Comparison of ENCODE assay signal across 14 cellular contexts in the genomic region with DNA sequence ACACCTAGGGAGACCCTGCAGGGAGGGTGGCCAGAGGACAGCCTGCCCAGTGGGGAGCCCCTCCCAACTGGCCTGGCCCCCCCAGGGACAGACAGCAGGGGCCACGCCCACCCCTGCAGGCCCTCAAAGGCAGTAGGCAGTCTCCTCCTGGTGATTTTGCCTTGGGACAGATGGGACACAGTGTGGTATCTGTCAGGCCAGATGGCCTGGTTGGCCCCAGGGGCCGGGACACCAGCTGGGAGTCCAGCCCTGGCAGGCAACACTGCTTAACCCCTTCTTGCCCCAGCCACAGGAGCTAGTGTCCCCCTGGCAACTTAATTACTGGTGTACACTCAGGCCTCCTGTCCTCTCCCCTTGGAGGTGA. TPM values are rescaled to one million over a fixed set of nuclear protein-coding genes. Genes with fewer than 3 reads are reported as not detected.
DNase-seq lines count a peak whose midpoint lies in the region; ATAC-seq and TF ChIP-seq lines count a peak whose summit lies in the region.
"Had no signal": no experiment of that assay in that cellular context is flagged by ENCODE, and none has a peak within 500 bp of the region (broad histone marks: within the 10 kb centered on the region; RNA-seq: fewer than 3 reads in every experiment).

No MANE protein-coding gene starts in this region.

- no peak overlapping the region for H2AFZ ChIP-seq in neuronal stem cell (ENCODE audit: low read length)

- no peak overlapping the region for H3K14ac ChIP-seq in neuronal stem cell (ENCODE audit: low read length)

- intact Hi-C loops in dorsolateral prefrontal cortex (cut with DNase I), result no loop called here

- H3K9me3 ChIP-seq in neuronal stem cell (replicated peaks in 1 of 2; ENCODE audit: control insufficient read depth in 2 of 2, insufficient read depth in 1 of 2, low read depth in 1 of 2, low read length in 2 of 2), result no peaks in the 10 kb centered on the region
- H3K9me3 ChIP-seq: gastrocnemius medialis, left lung, ovary, testis had no signal

- H2BK15ac ChIP-seq in neuronal stem cell (ENCODE audit: low read length), result peak overlapping the region; percentile 50

- no peak overlapping the region for H4K8ac ChIP-seq in neuronal stem cell (ENCODE audit: low read depth, low read length)

- H2AK5ac ChIP-seq in neuronal stem cell (ENCODE audit: low read depth, low read length), result peak overlapping the region; percentile 94

- peak overlapping the region; percentile 82 for H3K23ac ChIP-seq in neuronal stem cell (ENCODE audit: low read depth, low read length, poor library complexity)

- H2BK120ac ChIP-seq in neuronal stem cell (ENCODE audit: low read depth, low read length), result peak overlapping the region; percentile 24

- H4K91ac ChIP-seq in neuronal stem cell (ENCODE audit: low read depth, low read length, poor library complexity), result no peak overlapping the region

- H3K4me1 ChIP-seq in neuronal stem cell (ENCODE audit: control insufficient read depth in 2 of 2, insufficient read depth in 1 of 2, low read depth in 1 of 2, low read length in 2 of 2), result peaks cover 19 to 28% of the 10 kb centered on the region in 2 donors
- H3K4me1 ChIP-seq: testis had no signal

- no peak overlapping the region for H3K4me2 ChIP-seq in neuronal stem cell (ENCODE audit: insufficient read depth, low read length, poor library complexity, severe bottlenecking)

- H3K27ac ChIP-seq in dorsolateral prefrontal cortex (peak overlapping the region in 55 of 59 donors; percentile 10 to 99 (median 96)), neuronal stem cell (replicated peaks; ENCODE audit: low read length) (no peak overlapping the region)
- H3K27ac ChIP-seq: gastrocnemius medialis, left lung, ovary, testis had no signal

- H3K27me3 ChIP-seq in dorsolateral prefrontal cortex (no peaks in the 10 kb centered on the region), neuronal stem cell (ENCODE audit: control insufficient read depth in 3 of 3, insufficient read depth in 3 of 3, low read depth in 1 of 3, low read length in 3 of 3) (peaks cover 0 to 1% (median 0%) of the 10 kb centered on the region in 3 experiments)
- H3K27me3 ChIP-seq: gastrocnemius medialis, left lung, ovary, testis had no signal

- H3K4ac ChIP-seq in neuronal stem cell (ENCODE audit: low read length), result no peak overlapping the region

- H3K79me1 ChIP-seq in neuronal stem cell (ENCODE audit: low read depth, low read length), result no peaks in the 10 kb centered on the region

- TF ChIP-seq CTCF in dorsolateral prefrontal cortex (IDR thresholded peaks at IDR 0.05 in 54 of 56, conservative IDR thresholded peaks at IDR 0.05 in 2 of 56; ENCODE audit: low read depth in 1 of 56, partially characterized antibody in 56 of 56), result peak in 1 of 56 donors; percentile 16

- H2BK12ac ChIP-seq in neuronal stem cell (ENCODE audit: low read length), result peak overlapping the region; percentile 52

- peak overlapping the region in 3 of 59 donors; percentile 10 to 20 (median 12) for H3K4me3 ChIP-seq in dorsolateral prefrontal cortex
- no peak overlapping the region for H3K4me3 ChIP-seq in neuronal stem cell (ENCODE audit: low read length in 2 of 2)
- H3K4me3 ChIP-seq: gastrocnemius medialis, left lung, ovary, testis had no signal

- no peak overlapping the region for H2BK5ac ChIP-seq in neuronal stem cell (ENCODE audit: low read length)

- no peak for ATAC-seq in activated CD4-positive, CD25-positive, alpha-beta regulatory T cell treated with anti-CD3 and anti-CD28 coated beads, Interleukin-2, amount 50 U/mL, for 24 hours
- no peak for ATAC-seq in GM21390 (IDR thresholded peaks at IDR 0.05; ENCODE audit: unreplicated experiment)
- ATAC-seq: gastrocnemius medialis, left lung had no signal

- DNase-seq in C1 segment of cervical spinal cord (lab: John Stamatoyannopoulos, UW) (peak in 8 of 14 donors; percentile 17 to 82 (median 43)), NCI-H524 treated with DMSO at 0.1 percent for 48 hours (lab: John Stamatoyannopoulos, UW) (peak; percentile 85), dorsolateral prefrontal cortex (peak in 4 of 10 donors; percentile 67 to 76 (median 72)), neuronal stem cell (ENCODE audit: low spot score) (no peak), NCI-H510A treated with DMSO at 0.1 percent for 48 hours (lab: John Stamatoyannopoulos, UW) (no peak)
- no peak for DNase-seq in stimulated activated CD4-positive, alpha-beta T cell treated with anti-CD3 and anti-CD28 coated beads, Interleukin-15, amount 100 ng/mL, for 24 hours
- DNase-seq: activated CD4-positive, alpha-beta T cell treated with anti-CD3 and anti-CD28 coated beads for 48 hours; activated naive CD4-positive, alpha-beta T cell treated with anti-CD3 and anti-CD28 coated beads for 36 hours; gastrocnemius medialis; left lung; ovary; testis had no signal

- H3K18ac ChIP-seq in neuronal stem cell (ENCODE audit: low read length), result peak overlapping the region; percentile 89

- no CpG with 5 or more reads among the region's 2 CpGs for WGBS in neuronal stem cell (ENCODE audit: extremely low coverage in 2 of 2, insufficient read length in 2 of 2, insufficient replicate concordance in 1 of 2), 2 donors

- no peak overlapping the region for H3K9ac ChIP-seq in neuronal stem cell (ENCODE audit: low read depth, low read length, poor library complexity)

- no peaks in the 10 kb centered on the region for H3K36me3 ChIP-seq in neuronal stem cell (replicated peaks in 1 of 2; ENCODE audit: control insufficient read depth in 2 of 2, insufficient read depth in 2 of 2, low read length in 2 of 2)
- H3K36me3 ChIP-seq: gastrocnemius medialis, left lung, ovary had no signal

RNA-seq across cellular contexts. Expression of a gene that starts 17.8 kb away (rescaled TPM):
- 10 to 100 TPM; 15.3 to 36.0 (median 21.7) TPM for total RNA-seq in dorsolateral prefrontal cortex
- polyA plus RNA-seq in neuronal stem cell (2013, experiment 1 of 2), result 3.4 TPM
- polyA plus RNA-seq in neuronal stem cell (2013, experiment 2 of 2), result 3.3 TPM

RNA-seq across cellular contexts. Expression of a gene that starts 36.3 kb away (rescaled TPM):
- 100 to 1,000 TPM in 1 of 120 experiments, 10 to 100 TPM in 119; 16.8 to 112 (median 40.4) TPM for total RNA-seq in dorsolateral prefrontal cortex
- 11.9 TPM for polyA plus RNA-seq in neuronal stem cell (2013, experiment 1 of 2)
- polyA plus RNA-seq in neuronal stem cell (2013, experiment 2 of 2), result 11.5 TPM

Comparison
In these comparisons a context has a peak if more than half of its experiments do, and no peak if none do; other contexts are left out.
1. DNase-seq: peak in C1 segment of cervical spinal cord (8 of 14) and NCI-H524 treated with DMSO at 0.1 percent for 48 hours (single experiment); none in neuronal stem cell (single experiment), stimulated activated CD4-positive, alpha-beta T cell treated with anti-CD3 and anti-CD28 coated beads, Interleukin-15, amount 100 ng/mL, for 24 hours (single experiment) and NCI-H510A treated with DMSO at 0.1 percent for 48 hours (single experiment).